24 cellular contexts compared by ENCODE assay signal in genomic region chr12:27622436-27623185, GRCh38.
A peak's percentile ranks its signal among the peaks of the same experiment; 100 is the strongest.
DNase-seq lines count a peak whose midpoint lies in the region; ATAC-seq and TF ChIP-seq lines count a peak whose summit lies in the region.
"Had no signal": no experiment of that assay in that cellular context is flagged by ENCODE, and none has a peak within 500 bp of the region (broad histone marks: within the 10 kb centered on the region; RNA-seq: fewer than 3 reads in every experiment).

No MANE protein-coding gene starts in this region.

- H3K36me3 ChIP-seq in Panc1 (ENCODE audit: control insufficient read depth, insufficient read depth, low read length) (no peaks in the 10 kb centered on the region), smooth muscle cell (ENCODE audit: low read depth) (no peaks in the 10 kb centered on the region)
- H3K36me3 ChIP-seq: heart right ventricle, lower lobe of right lung, tibial nerve had no signal

- H3K79me2 ChIP-seq in smooth muscle cell (ENCODE audit: low read depth): peaks cover 67% of the 10 kb centered on the region

- no peak overlapping the region for H3K4me3 ChIP-seq in Panc1 (ENCODE audit: low read depth in 2 of 2, low read length in 2 of 2)
- H3K4me3 ChIP-seq in smooth muscle cell: no peak overlapping the region
- H3K4me3 ChIP-seq: GM23248, heart right ventricle, lower lobe of right lung, tibial nerve had no signal

- intact Hi-C loops in Panc1 (cut with micrococcal nuclease; ENCODE audit: unreplicated experiment): no loop called here

- peak overlapping the region; percentile 42; the same call in 1 of the 2 replicates for H3K27ac ChIP-seq in Panc1 (ENCODE audit: low read length)
- H3K27ac ChIP-seq in foreskin keratinocyte: no peak overlapping the region
- H3K27ac ChIP-seq in smooth muscle cell (ENCODE audit: low read depth): peak overlapping the region; percentile 91
- H3K27ac ChIP-seq: GM23248, lower lobe of right lung, tibial nerve had no signal

- no TSS peak for BruUV-seq in Panc1 (replicated peaks; lab: Mats Ljungman, UMichigan)

- in situ Hi-C loops in Panc1 (cut with HindIII; ENCODE audit: low pct_unique_long_range_greater_than_20kb, low sequenced_read_pairs): no loop called here

- peak; percentile 12 for DNase-seq in ELF-1 (ENCODE audit: low read depth, low spot score)
- DNase-seq in Panc1 (ENCODE audit: low read depth, low spot score): no peak
- DNase-seq in foreskin keratinocyte: peak; percentile 77 to 82
- no peak for DNase-seq in smooth muscle cell (lab: John Stamatoyannopoulos, UW; ENCODE audit: unreplicated experiment)
- no peak for DNase-seq in activated effector memory CD4-positive, alpha-beta T cell treated with anti-CD3 and anti-CD28 coated beads, Interleukin-2, amount 50 U/mL, for 16 hours
- no peak for DNase-seq in NCI-H1105 (lab: John Stamatoyannopoulos, UW)
- DNase-seq in NCI-H128 (lab: John Stamatoyannopoulos, UW; ENCODE audit: unreplicated experiment): no peak
- DNase-seq: activated B cell treated with CpG ODN at 0.5 μM for 24 hours; activated CD8-positive, alpha-beta memory T cell treated with anti-CD3 and anti-CD28 coated beads, Interleukin-2, amount 10 ng/mL, durations not matched to agents 7 days and 5 days; activated T-cell treated with anti-CD3 and anti-CD28 coated beads, Interleukin-2, amount 50 U/mL, for 4 hours; caudate nucleus; DMS79; GM23248; heart right ventricle; Karpas-422; lower lobe of right lung; natural killer cell; NCI-H146; NCI-H774; nucleus accumbens; stimulated activated CD4-positive, alpha-beta T cell treated with anti-CD3 and anti-CD28 coated beads, Interleukin-15, amount 100 ng/mL, for 24 hours had no signal

- H4K20me1 ChIP-seq in smooth muscle cell (ENCODE audit: low read depth): no peaks in the 10 kb centered on the region

- no peaks in the 10 kb centered on the region for H3K9me3 ChIP-seq in Panc1 (ENCODE audit: control insufficient read depth, insufficient read depth, low read depth, low read length)
- H3K9me3 ChIP-seq in smooth muscle cell (replicated peaks; ENCODE audit: low read depth): no peaks in the 10 kb centered on the region
- H3K9me3 ChIP-seq: heart right ventricle, lower lobe of right lung, tibial nerve had no signal

- H3K27me3 ChIP-seq in Panc1 (ENCODE audit: control insufficient read depth, insufficient read depth, low read length) (no peaks in the 10 kb centered on the region), foreskin keratinocyte (no peaks in the 10 kb centered on the region), smooth muscle cell (ENCODE audit: low read depth) (no peaks in the 10 kb centered on the region)
- H3K27me3 ChIP-seq: heart right ventricle, tibial nerve had no signal

- peak overlapping the region; percentile 61 for H3K4me2 ChIP-seq in smooth muscle cell

- H3K9ac ChIP-seq in smooth muscle cell (ENCODE audit: low read depth): no peak overlapping the region
- H3K9ac ChIP-seq: GM23248 had no signal

- H3K4me1 ChIP-seq in Panc1 (ENCODE audit: control insufficient read depth, insufficient read depth, low read length) (peaks cover 42% of the 10 kb centered on the region), foreskin keratinocyte (peaks cover 64% of the 10 kb centered on the region), smooth muscle cell (ENCODE audit: low read depth) (peaks cover 3% of the 10 kb centered on the region)

- H3F3A ChIP-seq in smooth muscle cell (ENCODE audit: low read depth): no peaks in the 10 kb centered on the region

- POLR2A ChIA-PET in Panc1 (lab: Charles Lee): no interaction called here

- H2AFZ ChIP-seq in smooth muscle cell (ENCODE audit: low read depth): no peak overlapping the region
- H2AFZ ChIP-seq: GM23248 had no signal

- ATAC-seq in Panc1 (no peak), foreskin keratinocyte (peak; percentile 44)
- ATAC-seq: activated CD8-positive, alpha-beta memory T cell treated with anti-CD3 and anti-CD28 coated beads, Interleukin-2, amount 10 ng/mL, durations not matched to agents 7 days and 5 days; activated T-cell treated with anti-CD3 and anti-CD28 coated beads, Interleukin-2, amount 50 U/mL, for 4 hours; esophagus mucosa; lower lobe of right lung; natural killer cell; stimulated activated effector memory CD8-positive, alpha-beta T cell treated with anti-CD3 and anti-CD28 coated beads, Interleukin-12 subunit alpha, Interleukin-12 subunit beta, amount 100 ng/mL, for 72 hours had no signal

- CTCF ChIA-PET in Panc1 (lab: Charles Lee): no interaction called here

- WGBS in smooth muscle cell (ENCODE audit: low lambda C conversion rate): 71% methylated on average over 9 of the region's 9 CpGs

- TF ChIP-seq CTCF in Panc1 (IDR thresholded peaks at IDR 0.05) (no peak), foreskin keratinocyte (conservative IDR thresholded peaks at IDR 0.05) (no peak), smooth muscle cell (IDR thresholded peaks at IDR 0.05; ENCODE audit: borderline replicate concordance, insufficient read depth, poor library complexity, severe bottlenecking) (no peak)

Comparison
In these comparisons a context has a peak if more than half of its experiments do, and no peak if none do; other contexts are left out.
1. DNase-seq: peak in ELF-1 (single experiment) and foreskin keratinocyte (2 of 2); none in Panc1 (single experiment), smooth muscle cell (single experiment), activated effector memory CD4-positive, alpha-beta T cell treated with anti-CD3 and anti-CD28 coated beads, Interleukin-2, amount 50 U/mL, for 16 hours (single experiment), NCI-H1105 (single experiment) and NCI-H128 (single experiment).